ENCODE assay signal across 8 cellular contexts in genomic region chr7:158587425-158588084, GRCh38. TPM values are rescaled to one million over a fixed set of nuclear protein-coding genes. Genes with fewer than 3 reads are reported as not detected.
DNase-seq lines count a peak whose midpoint lies in the region; ATAC-seq and TF ChIP-seq lines count a peak whose summit lies in the region.

PTPRN2 (minus strand) TSS chr7:158587823.

- intact Hi-C loops in testis (cut with DNase I; ENCODE audit: low total_unique reads), result no loop called here

- no peaks in the 10 kb centered on the region for H3K36me3 ChIP-seq in testis (ENCODE audit: low read depth, missing control alignments)

- peak; percentile 61 for ATAC-seq in HG03039 (IDR thresholded peaks at IDR 0.05; ENCODE audit: unreplicated experiment)
- ATAC-seq in foreskin keratinocyte, result peak; percentile 84
- peak; percentile 82 for ATAC-seq in omental fat pad (ENCODE audit: low FRiP score)
- no peak for ATAC-seq in GM18519 (IDR thresholded peaks at IDR 0.05; ENCODE audit: low FRiP score, unreplicated experiment)

- H3K9me3 ChIP-seq in testis, result no peaks in the 10 kb centered on the region

- WGBS in testis, 2 donors, result 1% methylated on average over 15 to 22 of the region's 94 CpGs

- peak; percentile 95 for DNase-seq in GM03348 (ENCODE audit: low spot score)
- peak; percentile 79 for DNase-seq in RKO (ENCODE audit: low spot score)
- DNase-seq in activated effector memory CD4-positive, alpha-beta T cell treated with anti-CD3 and anti-CD28 coated beads, Interleukin-2, amount 50 U/mL, for 16 hours, result peak; percentile 86
- DNase-seq in foreskin keratinocyte, result no peak
- no peak for DNase-seq in omental fat pad (ENCODE audit: low spot score)
- DNase-seq in testis, result peak; percentile 73

- no peak for TF ChIP-seq CTCF in foreskin keratinocyte (conservative IDR thresholded peaks at IDR 0.05)
- no peak for TF ChIP-seq CTCF in omental fat pad (IDR thresholded peaks at IDR 0.05)
- no peak for TF ChIP-seq CTCF in testis (IDR thresholded peaks at IDR 0.05)

- H3K4me1 ChIP-seq in foreskin keratinocyte, result no peaks in the 10 kb centered on the region
- peaks cover 13% of the 10 kb centered on the region for H3K4me1 ChIP-seq in testis

- no peak for TF ChIP-seq POLR2A in testis (IDR thresholded peaks at IDR 0.05)

- H3K27me3 ChIP-seq in foreskin keratinocyte, result peaks cover 36% of the 10 kb centered on the region
- H3K27me3 ChIP-seq in testis, result no peaks in the 10 kb centered on the region

- H3K4me3 ChIP-seq in testis, result peak within 1 kb of the TSS; percentile 47 to 49

- no peak within 1 kb of the TSS for H3K27ac ChIP-seq in foreskin keratinocyte
- H3K27ac ChIP-seq in testis, result no peak within 1 kb of the TSS

RNA-seq across cellular contexts. Expression of gene PTPRN2, which starts in this region (rescaled TPM):
- total RNA-seq in foreskin keratinocyte, result not detected in 2 replicates
- not detected in 2 replicates for polyA plus RNA-seq in foreskin keratinocyte
- 1 to 10 TPM; 2.0 to 9.5 (median 2.6) TPM for total RNA-seq in omental fat pad
- total RNA-seq in testis, result 10 to 100 TPM in 1 of 2 donors, 1 to 10 TPM in 1; 9.8 to 10.8 TPM
- polyA plus RNA-seq in testis (ENCODE audit: insufficient read depth, low read depth, low replicate concordance), result 9.3 TPM

Comparison
In these comparisons a context has a peak if more than half of its experiments do, and no peak if none do; other contexts are left out.
1. Peak in ATAC-seq in foreskin keratinocyte; RNA of the gene not detected or under 1 TPM.
2. DNase-seq: peak in GM03348 (single experiment), RKO (single experiment), activated effector memory CD4-positive, alpha-beta T cell treated with anti-CD3 and anti-CD28 coated beads, Interleukin-2, amount 50 U/mL, for 16 hours (single experiment) and testis (single experiment); none in foreskin keratinocyte (0 of 2) and omental fat pad (single experiment).